ENCODE assay signal across 10 cellular contexts in the genomic region with DNA sequence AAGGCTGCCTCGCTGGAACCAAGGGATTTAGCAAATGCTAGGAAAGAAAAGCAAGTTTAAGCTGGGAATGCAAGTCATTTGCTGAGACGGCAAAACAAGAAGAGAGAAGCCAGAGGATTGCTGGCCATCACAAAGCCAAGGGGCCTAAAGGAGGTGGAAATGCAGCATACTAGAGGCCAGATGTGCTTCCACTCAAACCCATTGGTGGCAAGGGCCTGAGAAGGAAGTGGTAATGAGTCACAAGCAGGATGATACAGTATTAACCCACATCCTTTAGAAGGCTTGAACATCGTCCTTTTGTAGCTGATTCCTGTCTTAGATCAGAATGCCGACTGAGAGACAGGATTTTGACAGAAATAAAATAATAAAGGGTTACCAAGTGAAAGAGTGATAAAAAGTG.
DNase-seq lines count a peak whose midpoint lies in the region; ATAC-seq and TF ChIP-seq lines count a peak whose summit lies in the region.
"Had no signal": no experiment of that assay in that cellular context is flagged by ENCODE, and none has a peak within 500 bp of the region (broad histone marks: within the 10 kb centered on the region; RNA-seq: fewer than 3 reads in every experiment).

No MANE protein-coding gene starts in this region.

- peaks cover 17% of the 10 kb centered on the region for H3K4me1 Mint-ChIP-seq in activated naive CD8-positive, alpha-beta T cell treated with anti-CD3 and anti-CD28 coated beads for 36 hours

- no peaks in the 10 kb centered on the region for H3K27me3 Mint-ChIP-seq in activated naive CD8-positive, alpha-beta T cell treated with anti-CD3 and anti-CD28 coated beads for 36 hours
- H3K27me3 Mint-ChIP-seq: activated naive CD8-positive, alpha-beta T cell; naive thymus-derived CD8-positive, alpha-beta T cell had no signal

- H3K36me3 ChIP-seq in spleen = no peaks in the 10 kb centered on the region

- intact Hi-C loops in spleen (cut with DNase I; ENCODE audit: low total_unique reads) (no loop called here), posterior cingulate gyrus (cut with DNase I) (no loop called here)

- peak; percentile 88 for ATAC-seq in HG03432 (IDR thresholded peaks at IDR 0.05; ENCODE audit: unreplicated experiment)

- no peaks in the 10 kb centered on the region for H3K36me3 Mint-ChIP-seq in activated naive CD8-positive, alpha-beta T cell treated with anti-CD3 and anti-CD28 coated beads for 36 hours
- H3K36me3 Mint-ChIP-seq: activated naive CD8-positive, alpha-beta T cell; naive thymus-derived CD8-positive, alpha-beta T cell had no signal

- H3K9me3 ChIP-seq in spleen = no peaks in the 10 kb centered on the region

- no peaks in the 10 kb centered on the region for H3K4me1 ChIP-seq in spleen

- H3K9me3 Mint-ChIP-seq in activated naive CD8-positive, alpha-beta T cell treated with anti-CD3 and anti-CD28 coated beads for 36 hours = no peaks in the 10 kb centered on the region
- H3K9me3 Mint-ChIP-seq: naive thymus-derived CD8-positive, alpha-beta T cell had no signal

- DNase-seq in SKM-1 treated with dmso at 0.1 percent for 144 hours (lab: John Stamatoyannopoulos, UW; ENCODE audit: unreplicated experiment) = peak; percentile 7
- no peak for DNase-seq in SKM-1 (lab: John Stamatoyannopoulos, UW; ENCODE audit: unreplicated experiment)
- DNase-seq in activated naive CD8-positive, alpha-beta T cell treated with anti-CD3 and anti-CD28 coated beads for 36 hours = peak; percentile 10
- DNase-seq in skeletal muscle cell (ENCODE audit: low read depth) = peak; percentile 78
- DNase-seq in spleen = no peak
- no peak for DNase-seq in posterior cingulate gyrus
- no peak for DNase-seq in COLO668 (lab: John Stamatoyannopoulos, UW; ENCODE audit: unreplicated experiment)

- TF ChIP-seq CTCF in spleen (IDR thresholded peaks at IDR 0.05 in 8 of 11, conservative IDR thresholded peaks at IDR 0.05 in 3 of 11) = no peak

- WGBS in spleen, 5 donors = 48 to 60% (median 53%) methylated on average over 4 of the region's 4 CpGs

- no peak overlapping the region for H3K27ac Mint-ChIP-seq in activated naive CD8-positive, alpha-beta T cell treated with anti-CD3 and anti-CD28 coated beads for 36 hours
- H3K27ac Mint-ChIP-seq: activated naive CD8-positive, alpha-beta T cell had no signal

- no peak overlapping the region for H3K27ac ChIP-seq in spleen

- H3K27me3 ChIP-seq in spleen (replicated peaks in 1 of 7) = no peaks in the 10 kb centered on the region

- TF ChIP-seq POLR2A in spleen (IDR thresholded peaks at IDR 0.05) = no peak

- no peak overlapping the region for H3K4me3 ChIP-seq in skeletal muscle cell (ENCODE audit: low read depth, low read length)
- no peak overlapping the region for H3K4me3 ChIP-seq in spleen

- H3K4me3 Mint-ChIP-seq in activated naive CD8-positive, alpha-beta T cell treated with anti-CD3 and anti-CD28 coated beads for 36 hours = no peak overlapping the region
- H3K4me3 Mint-ChIP-seq: activated naive CD8-positive, alpha-beta T cell had no signal

Comparison
In these comparisons a context has a peak if more than half of its experiments do, and no peak if none do; other contexts are left out.
1. DNase-seq: peak in SKM-1 treated with dmso at 0.1 percent for 144 hours (single experiment), activated naive CD8-positive, alpha-beta T cell treated with anti-CD3 and anti-CD28 coated beads for 36 hours (single experiment) and skeletal muscle cell (single experiment); none in SKM-1 (single experiment), spleen (single experiment), posterior cingulate gyrus (0 of 10) and COLO668 (single experiment).